In the genomic region with DNA sequence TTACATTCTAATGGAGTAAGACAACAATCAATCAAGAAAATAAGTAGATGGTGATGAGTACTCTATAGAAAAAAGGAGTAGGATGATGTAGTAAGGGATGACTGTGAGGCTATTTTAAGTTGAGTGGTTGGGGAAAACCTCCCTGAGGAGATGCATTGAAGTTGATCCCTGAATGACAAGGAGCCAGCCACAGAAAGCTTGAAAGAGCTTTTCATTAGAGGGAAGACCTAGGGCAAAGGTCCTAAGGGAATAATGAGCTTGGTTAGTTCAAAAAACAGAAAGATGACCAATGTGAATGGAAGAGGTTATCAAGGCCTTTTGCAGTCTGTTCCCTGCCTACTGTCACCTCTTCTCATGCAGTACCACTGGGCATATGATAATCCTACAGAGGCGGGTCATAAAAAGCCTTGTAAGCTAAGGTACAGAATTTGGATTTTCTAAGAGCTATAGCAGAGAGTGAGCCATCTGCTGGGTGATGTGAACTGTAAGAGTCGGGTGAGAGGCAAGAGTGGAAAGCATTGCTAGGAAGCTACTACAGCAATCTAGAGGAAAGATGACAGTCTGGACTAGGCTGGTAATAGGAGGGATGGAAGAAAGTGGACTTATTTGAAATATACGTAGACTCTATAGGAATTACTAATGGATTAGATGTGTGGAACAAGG, we compare ENCODE assay signal across 15 cellular contexts. TPM values are rescaled to one million over a fixed set of nuclear protein-coding genes. Genes with fewer than 3 reads are reported as not detected.
DNase-seq lines count a peak whose midpoint lies in the region; ATAC-seq and TF ChIP-seq lines count a peak whose summit lies in the region.
"Had no signal": no experiment of that assay in that cellular context is flagged by ENCODE, and none has a peak within 500 bp of the region (broad histone marks: within the 10 kb centered on the region; RNA-seq: fewer than 3 reads in every experiment).

No MANE protein-coding gene starts in this region.

- H3K27me3 ChIP-seq in SK-N-SH (ENCODE audit: insufficient read depth) (no peaks in the 10 kb centered on the region), OCI-LY1 (ENCODE audit: insufficient read depth, low read length) (no peaks in the 10 kb centered on the region), endocrine pancreas (ENCODE audit: control insufficient read depth, insufficient read depth, low read length) (no peaks in the 10 kb centered on the region)

- no peak overlapping the region for H2AFZ ChIP-seq in SK-N-SH (ENCODE audit: low read depth)
- H2AFZ ChIP-seq in OCI-LY1 (ENCODE audit: low read length) = no peak overlapping the region

- H3K36me3 ChIP-seq in SK-N-SH (replicated peaks in 1 of 2; ENCODE audit: control insufficient read depth in 1 of 2, insufficient read depth in 2 of 2, low read length in 1 of 2) (peaks cover 44 to 48% of the 10 kb centered on the region in 2 experiments), OCI-LY1 (ENCODE audit: insufficient read depth, low read length) (peaks cover 65% of the 10 kb centered on the region), endocrine pancreas (ENCODE audit: control insufficient read depth, insufficient read depth, low read length) (peaks cover 6% of the 10 kb centered on the region)

- ATAC-seq in SK-N-SH treated with all-trans-retinoic acid at 6 μM for 48 hours = no peak
- ATAC-seq in HG02852 (IDR thresholded peaks at IDR 0.05; ENCODE audit: unreplicated experiment) = no peak
- ATAC-seq: A549; stimulated activated naive CD8-positive, alpha-beta T cell treated with anti-CD3 and anti-CD28 coated beads, Interleukin-15, Interleukin-2, amounts not matched to agents 100 U/mL and 50 U/mL, for 24 hours had no signal

- H4K20me1 ChIP-seq in SK-N-SH (ENCODE audit: insufficient read depth) = no peaks in the 10 kb centered on the region
- no peaks in the 10 kb centered on the region for H4K20me1 ChIP-seq in OCI-LY1 (ENCODE audit: insufficient read depth, low read length)

- peaks cover 14% of the 10 kb centered on the region for H3F3A ChIP-seq in SK-N-SH (replicated peaks; ENCODE audit: insufficient read depth)
- no peaks in the 10 kb centered on the region for H3F3A ChIP-seq in OCI-LY1 (ENCODE audit: insufficient read depth, low read length)

- no peaks in the 10 kb centered on the region for H3K9me3 Mint-ChIP-seq in progenitor cell of endocrine pancreas (ENCODE audit: low read depth)
- H3K9me3 Mint-ChIP-seq: activated naive CD4-positive, alpha-beta T cell treated with anti-CD3 and anti-CD28 coated beads, Interleukin-2, amount 50 U/mL, for 72 hours; immature natural killer cell had no signal

- DNase-seq in SK-N-SH (no peak), progenitor cell of endocrine pancreas (ENCODE audit: low spot score, unreplicated experiment) (no peak), GM20000 (ENCODE audit: low spot score) (no peak), mesenteric fat pad (ENCODE audit: low spot score) (no peak)
- DNase-seq: activated CD4-positive, CD25-positive, alpha-beta regulatory T cell treated with anti-CD3 and anti-CD28 coated beads, Interleukin-2, amount 50 U/mL, for 72 hours; effector CD8-positive, alpha-beta T cell; immature natural killer cell; NCI-H187; stimulated activated naive CD8-positive, alpha-beta T cell treated with anti-CD3 and anti-CD28 coated beads, Interleukin-15, Interleukin-2, amounts not matched to agents 100 U/mL and 50 U/mL, for 24 hours had no signal

- H3K79me2 ChIP-seq in SK-N-SH (ENCODE audit: insufficient read depth) (peaks cover 54% of the 10 kb centered on the region), OCI-LY1 (ENCODE audit: insufficient read depth, low read length) (peaks cover 10% of the 10 kb centered on the region)

- POLR2A ChIA-PET in SK-N-SH (lab: Yijun Ruan, JAX) = interaction anchor here (0.5 kb wide), 1 partner anchor 144 kb away, joined by 4 read pairs; no protein-coding TSS in a partner anchor

- no peak for TF ChIP-seq EP300 in SK-N-SH (IDR thresholded peaks at IDR 0.05; ENCODE audit: borderline replicate concordance in 1 of 2, low read depth in 1 of 2, low read length in 1 of 2)

- H3K36me3 Mint-ChIP-seq in progenitor cell of endocrine pancreas (ENCODE audit: insufficient read depth) = peaks cover 35% of the 10 kb centered on the region

- peak; percentile 37; the same call in 1 of the 2 replicates for TF ChIP-seq RAD21 in SK-N-SH (IDR thresholded peaks at IDR 0.05; ENCODE audit: low read length)

- H3K27me3 Mint-ChIP-seq in progenitor cell of endocrine pancreas = no peaks in the 10 kb centered on the region

- CTCF ChIA-PET in SK-N-SH (lab: Yijun Ruan, JAX) = interaction anchor here (1.0 to 2.4 kb wide), 6 partner anchors 10 to 159 kb away, joined by 3 to 16 read pairs (median 4); no protein-coding TSS in a partner anchor

- peaks cover 5% of the 10 kb centered on the region in 2 experiments; a peak in 3 of 4 replicates for H3K4me1 ChIP-seq in SK-N-SH (ENCODE audit: control insufficient read depth in 1 of 2, insufficient read depth in 2 of 2, low read depth in 1 of 2, low read length in 1 of 2)
- H3K4me1 ChIP-seq in OCI-LY1 (ENCODE audit: insufficient read depth, low read length, severe bottlenecking) = peaks cover 26% of the 10 kb centered on the region
- peaks cover 16% of the 10 kb centered on the region for H3K4me1 ChIP-seq in endocrine pancreas (ENCODE audit: control insufficient read depth, insufficient read depth, low read length)

- peaks cover 37% of the 10 kb centered on the region for H3K4me1 Mint-ChIP-seq in progenitor cell of endocrine pancreas (ENCODE audit: low read depth)

- no peaks in the 10 kb centered on the region for H3K9me2 ChIP-seq in SK-N-SH
- H3K9me2 ChIP-seq in OCI-LY1 (ENCODE audit: low read depth, low read length) = no peaks in the 10 kb centered on the region

- H3K4me2 ChIP-seq in SK-N-SH (no peak overlapping the region), OCI-LY1 (ENCODE audit: low read length) (no peak overlapping the region)
- H3K4me2 ChIP-seq: A549 had no signal

- H3K4me3 Mint-ChIP-seq in progenitor cell of endocrine pancreas (ENCODE audit: low read depth) = peak overlapping the region; percentile 13
- H3K4me3 Mint-ChIP-seq: immature natural killer cell had no signal

- H3K27ac Mint-ChIP-seq in progenitor cell of endocrine pancreas = no peak overlapping the region

- H3K9me3 ChIP-seq in SK-N-SH = no peaks in the 10 kb centered on the region
- no peaks in the 10 kb centered on the region for H3K9me3 ChIP-seq in OCI-LY1 (ENCODE audit: low read length)
- H3K9me3 ChIP-seq in endocrine pancreas (ENCODE audit: control insufficient read depth, low read length) = no peaks in the 10 kb centered on the region
- H3K9me3 ChIP-seq: A549 had no signal

- H3K9ac ChIP-seq in SK-N-SH (no peak overlapping the region), OCI-LY1 (ENCODE audit: low read length) (no peak overlapping the region), endocrine pancreas (ENCODE audit: control insufficient read depth, insufficient read depth, low read length) (no peak overlapping the region)

- H3K27ac ChIP-seq in SK-N-SH (ENCODE audit: low read depth in 2 of 2, low read length in 1 of 2) = no peak overlapping the region
- no peak overlapping the region for H3K27ac ChIP-seq in OCI-LY1 (ENCODE audit: low read depth, low read length, poor library complexity, severe bottlenecking)
- H3K27ac ChIP-seq: A549 had no signal

- TF ChIP-seq CTCF in SK-N-SH (IDR thresholded peaks at IDR 0.05) (no peak), OCI-LY1 (IDR thresholded peaks at IDR 0.05; ENCODE audit: low read length) (peak; percentile 35; the same call in 1 of the 2 replicates), progenitor cell of endocrine pancreas (IDR thresholded peaks at IDR 0.05; ENCODE audit: unreplicated experiment) (no peak), GM20000 (IDR thresholded peaks at IDR 0.05; ENCODE audit: extremely low read depth, missing control alignments) (no peak)

- WGBS in SK-N-SH (ENCODE audit: low lambda C conversion rate) = 97% methylated on average over 3 of the region's 3 CpGs

- H3K4me3 ChIP-seq in SK-N-SH (ENCODE audit: low read depth in 2 of 2, low read length in 1 of 2) (no peak overlapping the region), OCI-LY1 (ENCODE audit: low read depth, low read length, poor library complexity, severe bottlenecking) (no peak overlapping the region), endocrine pancreas (ENCODE audit: control insufficient read depth, insufficient read depth, low read length) (peak overlapping the region; percentile 98)
- H3K4me3 ChIP-seq: A549 had no signal

TF ChIP-seq in SK-N-SH, 30 proteins besides CTCF, POLR2A, EP300 and RAD21:
- TF ChIP-seq SMC3 (IDR thresholded peaks at IDR 0.05; ENCODE audit: low read depth, low read length) (peak; percentile 29; the same call in 1 of the 2 replicates), FOSL2 (IDR thresholded peaks at IDR 0.05; ENCODE audit: borderline replicate concordance, low read depth) (no peak)

TF ChIP-seq in SK-N-SH treated with all-trans-retinoic acid at 6 μM for 48 hours, 23 proteins besides CTCF, POLR2A, EP300 and RAD21 (continues in another document):
- no peak for TF ChIP-seq TOX (CRISPR knock-in tag; IDR thresholded peaks at IDR 0.05; ENCODE audit: borderline replicate concordance)
- TF ChIP-seq OSR1 (CRISPR knock-in tag; IDR thresholded peaks at IDR 0.05) = no peak
- no peak for TF ChIP-seq RARB (CRISPR knock-in tag; IDR thresholded peaks at IDR 0.05)
- TF ChIP-seq, protein P1, sequence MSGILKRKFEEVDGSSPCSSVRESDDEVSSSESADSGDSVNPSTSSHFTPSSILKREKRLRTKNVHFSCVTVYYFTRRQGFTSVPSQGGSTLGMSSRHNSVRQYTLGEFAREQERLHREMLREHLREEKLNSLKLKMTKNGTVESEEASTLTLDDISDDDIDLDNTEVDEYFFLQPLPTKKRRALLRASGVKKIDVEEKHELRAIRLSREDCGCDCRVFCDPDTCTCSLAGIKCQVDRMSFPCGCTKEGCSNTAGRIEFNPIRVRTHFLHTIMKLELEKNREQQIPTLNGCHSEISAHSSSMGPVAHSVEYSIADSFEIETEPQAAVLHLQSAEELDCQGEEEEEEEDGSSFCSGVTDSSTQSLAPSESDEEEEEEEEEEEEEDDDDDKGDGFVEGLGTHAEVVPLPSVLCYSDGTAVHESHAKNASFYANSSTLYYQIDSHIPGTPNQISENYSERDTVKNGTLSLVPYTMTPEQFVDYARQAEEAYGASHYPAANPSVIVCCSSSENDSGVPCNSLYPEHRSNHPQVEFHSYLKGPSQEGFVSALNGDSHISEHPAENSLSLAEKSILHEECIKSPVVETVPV (CRISPR knock-in tag; IDR thresholded peaks at IDR 0.05) = no peak
- TF ChIP-seq TCF4 (CRISPR knock-in tag; IDR thresholded peaks at IDR 0.05; ENCODE audit: borderline replicate concordance) = no peak
- TF ChIP-seq ARNTL (CRISPR knock-in tag; IDR thresholded peaks at IDR 0.05; ENCODE audit: borderline replicate concordance, low read depth) = no peak
- no peak for TF ChIP-seq ESRRG (CRISPR knock-in tag; IDR thresholded peaks at IDR 0.05)
- no peak for TF ChIP-seq ZNF8 (CRISPR knock-in tag; IDR thresholded peaks at IDR 0.05)
- no peak for TF ChIP-seq CSDC2 (CRISPR knock-in tag; IDR thresholded peaks at IDR 0.05)
- TF ChIP-seq SNAI2 (CRISPR knock-in tag; IDR thresholded peaks at IDR 0.05) = no peak
- TF ChIP-seq GLIS3 (CRISPR knock-in tag; IDR thresholded peaks at IDR 0.05) = no peak

RNA-seq across cellular contexts. Expression of a gene that starts 3.1 kb away (rescaled TPM):
- 25.9 and 32.3 TPM in 2 replicates for polyA plus RNA-seq in SK-N-SH (2012; rRNA removed)
- polyA plus RNA-seq in SK-N-SH (2012; cell fraction: cytosol; rRNA removed) = 24.9 and 26.8 TPM in 2 replicates
- 27.4 and 48.2 TPM in 2 replicates for polyA plus RNA-seq in SK-N-SH (2012; cell fraction: nucleus; rRNA removed)
- total RNA-seq in progenitor cell of endocrine pancreas = 91.7 and 92.6 TPM in 2 replicates
- 239 TPM for total RNA-seq in mesenteric fat pad
